ENCODE assay signal across 24 cellular contexts in genomic region chrX:152850465-152850864, GRCh38. TPM values are rescaled to one million over a fixed set of nuclear protein-coding genes. Genes with fewer than 3 reads are reported as not detected.
DNase-seq lines count a peak whose midpoint lies in the region; ATAC-seq and TF ChIP-seq lines count a peak whose summit lies in the region.
"Had no signal": no experiment of that assay in that cellular context is flagged by ENCODE, and none has a peak within 500 bp of the region (broad histone marks: within the 10 kb centered on the region; RNA-seq: fewer than 3 reads in every experiment).

No MANE protein-coding gene starts in this region.

- no peaks in the 10 kb centered on the region for H3K9me3 ChIP-seq in spleen
- H3K9me3 ChIP-seq: BE2C, HAP-1, SJSA1 had no signal

- no peaks in the 10 kb centered on the region for H3K27me3 Mint-ChIP-seq in activated CD8-positive, alpha-beta T cell treated with anti-CD3 and anti-CD28 coated beads, Interleukin-2, amount 10 ng/mL, durations not matched to agents 7 days and 5 days (ENCODE audit: low read depth)
- H3K27me3 Mint-ChIP-seq in activated CD8-positive, alpha-beta T cell treated with anti-CD3 and anti-CD28 coated beads for 36 hours: no peaks in the 10 kb centered on the region
- no peaks in the 10 kb centered on the region for H3K27me3 Mint-ChIP-seq in activated T-helper 17 cell treated with anti-CD3 and anti-CD28 coated beads, Interleukin-2, amount 50 U/mL, for 72 hours

- TF ChIP-seq POLR2A in spleen (IDR thresholded peaks at IDR 0.05): no peak

- no peak overlapping the region for H3K4me3 Mint-ChIP-seq in activated CD8-positive, alpha-beta T cell treated with anti-CD3 and anti-CD28 coated beads, Interleukin-2, amount 10 ng/mL, durations not matched to agents 7 days and 5 days
- H3K4me3 Mint-ChIP-seq in activated CD8-positive, alpha-beta T cell treated with anti-CD3 and anti-CD28 coated beads for 36 hours: no peak overlapping the region
- H3K4me3 Mint-ChIP-seq in activated T-helper 17 cell treated with anti-CD3 and anti-CD28 coated beads, Interleukin-2, amount 50 U/mL, for 72 hours: no peak overlapping the region
- H3K4me3 Mint-ChIP-seq: HFFc6 had no signal

- 68 to 77% (median 75%) methylated on average over 1 to 2 of the region's 2 CpGs for WGBS in spleen, 5 donors

- CTCF ChIA-PET in activated CD8-positive, alpha-beta T cell treated with anti-CD3 and anti-CD28 coated beads, Interleukin-2, amount 10 ng/mL, durations not matched to agents 7 days and 5 days (lab: Charles Lee): no interaction called here
- CTCF ChIA-PET in activated CD8-positive, alpha-beta T cell treated with anti-CD3 and anti-CD28 coated beads for 36 hours (lab: Charles Lee): no interaction called here

- no peak for ATAC-seq in activated CD8-positive, alpha-beta T cell treated with anti-CD3 and anti-CD28 coated beads, Interleukin-2, amount 10 ng/mL, durations not matched to agents 7 days and 5 days
- no peak for ATAC-seq in activated CD8-positive, alpha-beta T cell treated with anti-CD3 and anti-CD28 coated beads for 36 hours
- no peak for ATAC-seq in activated T-helper 17 cell treated with anti-CD3 and anti-CD28 coated beads, Interleukin-2, amount 50 U/mL, for 72 hours (replicated peaks)
- ATAC-seq: K562, PC-3 had no signal

- H3K4me3 ChIP-seq in dorsolateral prefrontal cortex (no peak overlapping the region), spleen (no peak overlapping the region)
- H3K4me3 ChIP-seq: HAP-1, K562, SJSA1 had no signal

- peak overlapping the region; percentile 28 for H3K27ac Mint-ChIP-seq in activated CD8-positive, alpha-beta T cell treated with anti-CD3 and anti-CD28 coated beads, Interleukin-2, amount 10 ng/mL, durations not matched to agents 7 days and 5 days
- H3K27ac Mint-ChIP-seq in activated CD8-positive, alpha-beta T cell treated with anti-CD3 and anti-CD28 coated beads for 36 hours: no peak overlapping the region
- no peak overlapping the region for H3K27ac Mint-ChIP-seq in activated T-helper 17 cell treated with anti-CD3 and anti-CD28 coated beads, Interleukin-2, amount 50 U/mL, for 72 hours
- H3K27ac Mint-ChIP-seq: HFFc6 had no signal

- POLR2A ChIA-PET in activated CD8-positive, alpha-beta T cell treated with anti-CD3 and anti-CD28 coated beads, Interleukin-2, amount 10 ng/mL, durations not matched to agents 7 days and 5 days (lab: Charles Lee): no interaction called here
- POLR2A ChIA-PET in activated CD8-positive, alpha-beta T cell treated with anti-CD3 and anti-CD28 coated beads for 36 hours (lab: Charles Lee): no interaction called here

- no peaks in the 10 kb centered on the region for H3K9me3 Mint-ChIP-seq in activated CD8-positive, alpha-beta T cell treated with anti-CD3 and anti-CD28 coated beads, Interleukin-2, amount 10 ng/mL, durations not matched to agents 7 days and 5 days (ENCODE audit: insufficient read depth)
- H3K9me3 Mint-ChIP-seq in activated CD8-positive, alpha-beta T cell treated with anti-CD3 and anti-CD28 coated beads for 36 hours: no peaks in the 10 kb centered on the region
- H3K9me3 Mint-ChIP-seq in activated T-helper 17 cell treated with anti-CD3 and anti-CD28 coated beads, Interleukin-2, amount 50 U/mL, for 72 hours: no peaks in the 10 kb centered on the region
- H3K9me3 Mint-ChIP-seq: HFFc6 had no signal

- H3K27ac ChIP-seq in dorsolateral prefrontal cortex (peak overlapping the region in 31 of 59 donors; percentile 0 to 78 (median 57)), spleen (no peak overlapping the region)
- H3K27ac ChIP-seq: 22Rv1, SJSA1 had no signal

- peaks cover 0 to 35% (median 0%) of the 10 kb centered on the region in 45 donors for H3K27me3 ChIP-seq in dorsolateral prefrontal cortex
- H3K27me3 ChIP-seq in spleen (replicated peaks in 1 of 7): no peaks in the 10 kb centered on the region
- H3K27me3 ChIP-seq: BE2C, SJSA1 had no signal

- no peak for DNase-seq in activated CD8-positive, alpha-beta T cell treated with anti-CD3 and anti-CD28 coated beads, Interleukin-2, amount 10 ng/mL, durations not matched to agents 7 days and 5 days
- no peak for DNase-seq in activated CD8-positive, alpha-beta T cell treated with anti-CD3 and anti-CD28 coated beads for 36 hours
- DNase-seq in dorsolateral prefrontal cortex (peak in 2 of 10 donors; percentile 30 to 50), midbrain (lab: John Stamatoyannopoulos, UW) (peak; percentile 12), spleen (no peak), NCI-H1436 (lab: John Stamatoyannopoulos, UW) (no peak)
- DNase-seq: BE2C; DMS153; GOT3; HFFc6; Kasumi-1; NCI-H1092 treated with DMSO at 0.1 percent for 48 hours; NCI-H146; NCI-H2029; NCI-H446 treated with DMSO at 0.1 percent for 48 hours; NCI-H526; NCI-H82; NK-92 treated with Interleukin-12 subunit alpha and Interleukin-12 subunit beta, amount 100 ng/mL, for 24 hours; PC-3 had no signal

- intact Hi-C loops in activated CD8-positive, alpha-beta T cell treated with anti-CD3 and anti-CD28 coated beads for 36 hours (cut with micrococcal nuclease): no loop called here
- intact Hi-C loops in dorsolateral prefrontal cortex (cut with DNase I) (no loop called here), spleen (cut with DNase I; ENCODE audit: low total_unique reads) (no loop called here)

- H3K36me3 Mint-ChIP-seq in activated CD8-positive, alpha-beta T cell treated with anti-CD3 and anti-CD28 coated beads, Interleukin-2, amount 10 ng/mL, durations not matched to agents 7 days and 5 days (ENCODE audit: low read depth): peaks cover 31% of the 10 kb centered on the region
- peaks cover 22% of the 10 kb centered on the region for H3K36me3 Mint-ChIP-seq in activated CD8-positive, alpha-beta T cell treated with anti-CD3 and anti-CD28 coated beads for 36 hours (ENCODE audit: low read depth)
- H3K36me3 Mint-ChIP-seq in activated T-helper 17 cell treated with anti-CD3 and anti-CD28 coated beads, Interleukin-2, amount 50 U/mL, for 72 hours (ENCODE audit: low read depth): peaks cover 55% of the 10 kb centered on the region

- H3K4me1 Mint-ChIP-seq in activated CD8-positive, alpha-beta T cell treated with anti-CD3 and anti-CD28 coated beads, Interleukin-2, amount 10 ng/mL, durations not matched to agents 7 days and 5 days (ENCODE audit: low read depth): peaks cover 34% of the 10 kb centered on the region
- H3K4me1 Mint-ChIP-seq in activated CD8-positive, alpha-beta T cell treated with anti-CD3 and anti-CD28 coated beads for 36 hours (ENCODE audit: low read depth): no peaks in the 10 kb centered on the region
- peaks cover 6% of the 10 kb centered on the region for H3K4me1 Mint-ChIP-seq in activated T-helper 17 cell treated with anti-CD3 and anti-CD28 coated beads, Interleukin-2, amount 50 U/mL, for 72 hours

- TF ChIP-seq CTCF in activated CD8-positive, alpha-beta T cell treated with anti-CD3 and anti-CD28 coated beads for 36 hours (IDR thresholded peaks at IDR 0.05): no peak
- TF ChIP-seq CTCF in dorsolateral prefrontal cortex (IDR thresholded peaks at IDR 0.05 in 54 of 56, conservative IDR thresholded peaks at IDR 0.05 in 2 of 56; ENCODE audit: low read depth in 1 of 56, partially characterized antibody in 56 of 56) (no peak), spleen (IDR thresholded peaks at IDR 0.05 in 8 of 11, conservative IDR thresholded peaks at IDR 0.05 in 3 of 11) (no peak)

- H3K4me1 ChIP-seq in spleen: no peaks in the 10 kb centered on the region
- H3K4me1 ChIP-seq: BE2C, HAP-1, SJSA1 had no signal

- H3K36me3 ChIP-seq in spleen: peaks cover 0 to 78% (median 9%) of the 10 kb centered on the region in 6 donors
- H3K36me3 ChIP-seq: SJSA1 had no signal

RNA-seq across cellular contexts. Expression of gene NSDHL, which starts 19.6 kb away (rescaled TPM):
- total RNA-seq in activated CD8-positive, alpha-beta T cell treated with anti-CD3 and anti-CD28 coated beads, Interleukin-2, amount 10 ng/mL, durations not matched to agents 7 days and 5 days: 10 to 100 TPM; 14.2 to 15.5 TPM
- total RNA-seq in activated CD8-positive, alpha-beta T cell treated with anti-CD3 and anti-CD28 coated beads for 36 hours: 10 to 100 TPM; 15.0 to 15.8 TPM
- total RNA-seq in dorsolateral prefrontal cortex (10 to 100 TPM in 119 of 120 experiments, 1 to 10 TPM in 1; 6.2 to 24.5 (median 15.9) TPM), spleen (10 to 100 TPM in 2 of 7 donors, 1 to 10 TPM in 5; 8.1 to 11.2 (median 9.9) TPM)
- 10 to 100 TPM; 12.2 to 20.2 TPM for total RNA-seq in activated T-helper 17 cell treated with anti-CD3 and anti-CD28 coated beads, Interleukin-2, amount 50 U/mL, for 72 hours
- 1 to 10 TPM; 6.1 to 8.3 (median 7.2) TPM for polyA plus RNA-seq in spleen

RNA-seq across cellular contexts. Expression of gene CETN2, which starts 19.9 kb away (rescaled TPM):
- 10 to 100 TPM; 11.1 to 11.6 TPM for total RNA-seq in activated CD8-positive, alpha-beta T cell treated with anti-CD3 and anti-CD28 coated beads, Interleukin-2, amount 10 ng/mL, durations not matched to agents 7 days and 5 days
- total RNA-seq in activated CD8-positive, alpha-beta T cell treated with anti-CD3 and anti-CD28 coated beads for 36 hours: 1 to 10 TPM; 8.3 to 8.8 TPM
- total RNA-seq in dorsolateral prefrontal cortex (10 to 100 TPM; 19.4 to 43.5 (median 31.8) TPM), spleen (10 to 100 TPM in 6 of 7 donors, 1 to 10 TPM in 1; 9.4 to 19.6 (median 11.8) TPM)
- total RNA-seq in activated T-helper 17 cell treated with anti-CD3 and anti-CD28 coated beads, Interleukin-2, amount 50 U/mL, for 72 hours: 1 to 10 TPM; 5.2 to 7.0 TPM
- 10 to 100 TPM; 17.8 to 25.0 (median 21.2) TPM for polyA plus RNA-seq in spleen

RNA-seq across cellular contexts. Expression of gene ZNF185, which starts 47.4 kb away (rescaled TPM):
- under 1 TPM; 0.84 to 0.97 TPM for total RNA-seq in activated CD8-positive, alpha-beta T cell treated with anti-CD3 and anti-CD28 coated beads, Interleukin-2, amount 10 ng/mL, durations not matched to agents 7 days and 5 days
- 1 to 10 TPM; 1.6 to 1.7 TPM for total RNA-seq in activated CD8-positive, alpha-beta T cell treated with anti-CD3 and anti-CD28 coated beads for 36 hours
- total RNA-seq in dorsolateral prefrontal cortex (1 to 10 TPM; 2.1 to 7.8 (median 4.2) TPM), spleen (10 to 100 TPM in 3 of 7 donors, 1 to 10 TPM in 4; 6.6 to 13.8 (median 8.3) TPM)
- 1 to 10 TPM; 2.3 TPM for total RNA-seq in activated T-helper 17 cell treated with anti-CD3 and anti-CD28 coated beads, Interleukin-2, amount 50 U/mL, for 72 hours
- 1 to 10 TPM; 2.0 to 2.7 (median 2.4) TPM for polyA plus RNA-seq in spleen

Comparison
In these comparisons a context has a peak if more than half of its experiments do, and no peak if none do; other contexts are left out.
1. H3K27ac ChIP-seq: peak in dorsolateral prefrontal cortex (31 of 59); none in spleen (0 of 8).